In genomic region chr5:64347308-64347707, GRCh38 we compare ENCODE assay signal across 16 cellular contexts.
DNase-seq lines count a peak whose midpoint lies in the region; ATAC-seq, FAIRE-seq and TF ChIP-seq lines count a peak whose summit lies in the region.
"Had no signal": no experiment of that assay in that cellular context is flagged by ENCODE, and none has a peak within 500 bp of the region (broad histone marks: within the 10 kb centered on the region; RNA-seq: fewer than 3 reads in every experiment).

No MANE protein-coding gene starts in this region.

- peak; percentile 70 for FAIRE-seq in endometrium (lab: Jason Lieb, UNC)
- FAIRE-seq: HTR-8/SVneo had no signal

- H3K4me3 ChIP-seq in BJ (ENCODE audit: low read depth, low read length) (no peak overlapping the region), GM23338 (no peak overlapping the region), PC-3 (ENCODE audit: low read length) (no peak overlapping the region)
- H3K4me3 ChIP-seq: right lobe of liver, thoracic aorta had no signal

- H3K4me2 ChIP-seq in GM23338 (no peak overlapping the region), PC-3 (ENCODE audit: low read length) (no peak overlapping the region)

- no peak overlapping the region for H3K27ac Mint-ChIP-seq in GM23338
- H3K27ac Mint-ChIP-seq in activated naive CD4-positive, alpha-beta T cell treated with anti-CD3 and anti-CD28 coated beads, Interleukin-2, amount 10 ng/mL, durations not matched to agents 7 days and 5 days, result no peak overlapping the region
- H3K27ac Mint-ChIP-seq: activated CD4-positive, alpha-beta memory T cell treated with anti-CD3 and anti-CD28 coated beads for 36 hours had no signal

- H3K9me3 ChIP-seq in PC-3 (ENCODE audit: low read length), result no peaks in the 10 kb centered on the region
- H3K9me3 ChIP-seq: right lobe of liver had no signal

- DNase-seq in BJ (ENCODE audit: low read depth) (no peak), GM23338 (ENCODE audit: low spot score) (peak; percentile 10), PC-3 (peak; percentile 43), posterior vena cava (ENCODE audit: low spot score) (no peak), GM10266 (ENCODE audit: extremely low spot score) (no peak)
- DNase-seq in activated naive CD4-positive, alpha-beta T cell treated with anti-CD3 and anti-CD28 coated beads, Interleukin-2, amount 10 ng/mL, durations not matched to agents 7 days and 5 days, result no peak
- DNase-seq: activated CD4-positive, alpha-beta memory T cell treated with anti-CD3 and anti-CD28 coated beads for 36 hours; AML-193; NCI-H2171 treated with DMSO at 0.1 percent for 48 hours; right lobe of liver; stimulated activated CD8-positive, alpha-beta memory T cell treated with anti-CD3 and anti-CD28 coated beads, Interleukin-4, amount 100 ng/mL, for 48 hours had no signal

- H3K27me3 ChIP-seq in BJ (ENCODE audit: control insufficient read depth, insufficient read depth, low read length) (no peaks in the 10 kb centered on the region), GM23338 (ENCODE audit: insufficient read depth) (no peaks in the 10 kb centered on the region), PC-3 (ENCODE audit: low read length) (no peaks in the 10 kb centered on the region)
- H3K27me3 ChIP-seq: right lobe of liver had no signal

- H3F3A ChIP-seq in GM23338 (replicated peaks; ENCODE audit: low read depth) (no peaks in the 10 kb centered on the region), PC-3 (ENCODE audit: low read length, unreplicated experiment) (no peaks in the 10 kb centered on the region)

- peak; percentile 16; the same call in 1 of the 2 replicates for TF ChIP-seq CTCF in BJ (IDR thresholded peaks at IDR 0.05; ENCODE audit: insufficient read depth, low read depth, low read length)
- peak; percentile 34 to 52; a peak in 3 of 4 replicates for TF ChIP-seq CTCF in GM23338 (conservative IDR thresholded peaks at IDR 0.05; ENCODE audit: low read depth in 2 of 2)
- TF ChIP-seq CTCF in PC-3 (conservative IDR thresholded peaks at IDR 0.05; ENCODE audit: low read depth, low read length), result peak; percentile 49
- no peak for TF ChIP-seq CTCF in GM10266 (IDR thresholded peaks at IDR 0.05; ENCODE audit: control insufficient read depth, insufficient read depth, low read depth, missing control alignments)

- no peak for ATAC-seq in GM23338
- peak; percentile 67 for ATAC-seq in PC-3
- no peak for ATAC-seq in GM18909 (IDR thresholded peaks at IDR 0.05; ENCODE audit: poor library complexity, unreplicated experiment)
- ATAC-seq: right lobe of liver had no signal

- H3K79me2 ChIP-seq in GM23338 (replicated peaks; ENCODE audit: insufficient read depth), result no peaks in the 10 kb centered on the region
- no peaks in the 10 kb centered on the region for H3K79me2 ChIP-seq in PC-3 (ENCODE audit: low read length)

- no peaks in the 10 kb centered on the region for H3K4me1 Mint-ChIP-seq in GM23338
- no peaks in the 10 kb centered on the region for H3K4me1 Mint-ChIP-seq in activated naive CD4-positive, alpha-beta T cell treated with anti-CD3 and anti-CD28 coated beads, Interleukin-2, amount 10 ng/mL, durations not matched to agents 7 days and 5 days

- H3K27ac ChIP-seq in GM23338 (ENCODE audit: low read depth), result no peak overlapping the region
- no peak overlapping the region for H3K27ac ChIP-seq in PC-3 (ENCODE audit: low read length)
- H3K27ac ChIP-seq: epithelial cell of prostate, right lobe of liver, thoracic aorta had no signal

- no peaks in the 10 kb centered on the region for H3K4me1 ChIP-seq in GM23338 (ENCODE audit: insufficient read depth)
- no peaks in the 10 kb centered on the region for H3K4me1 ChIP-seq in PC-3 (ENCODE audit: insufficient read depth, low read length)
- H3K4me1 ChIP-seq: right lobe of liver had no signal

- no peaks in the 10 kb centered on the region for H3K9me2 ChIP-seq in GM23338 (ENCODE audit: insufficient read depth)
- H3K9me2 ChIP-seq in PC-3 (replicated peaks; ENCODE audit: low read length), result no peaks in the 10 kb centered on the region

- POLR2A ChIA-PET in BJ (lab: Charles Lee), result no interaction called here
- POLR2A ChIA-PET in PC-3 (lab: Charles Lee; ENCODE audit: unreplicated experiment), result no interaction called here

- peaks cover 6% of the 10 kb centered on the region; the same call in 2 of the 3 replicates for H3K9me3 Mint-ChIP-seq in GM23338
- H3K9me3 Mint-ChIP-seq in activated naive CD4-positive, alpha-beta T cell treated with anti-CD3 and anti-CD28 coated beads, Interleukin-2, amount 10 ng/mL, durations not matched to agents 7 days and 5 days, result no peaks in the 10 kb centered on the region

- H3K4me3 Mint-ChIP-seq in GM23338, result no peak overlapping the region
- no peak overlapping the region for H3K4me3 Mint-ChIP-seq in activated naive CD4-positive, alpha-beta T cell treated with anti-CD3 and anti-CD28 coated beads, Interleukin-2, amount 10 ng/mL, durations not matched to agents 7 days and 5 days
- H3K4me3 Mint-ChIP-seq: activated CD4-positive, alpha-beta memory T cell treated with anti-CD3 and anti-CD28 coated beads for 36 hours had no signal

- H4K20me1 ChIP-seq in GM23338 (replicated peaks; ENCODE audit: insufficient read depth) (no peaks in the 10 kb centered on the region), PC-3 (ENCODE audit: low read length) (no peaks in the 10 kb centered on the region)

- CTCF ChIA-PET in BJ (lab: Yijun Ruan, JAX), result interaction anchor here (1.0 kb wide), 1 partner anchor 265 kb away, joined by 4 read pairs; no protein-coding TSS in a partner anchor
- CTCF ChIA-PET in PC-3 (lab: Charles Lee), result interaction anchor here (0.6 to 1.1 kb wide), 5 partner anchors 77 to 265 kb away, joined by 3 to 12 read pairs (median 7); no protein-coding TSS in a partner anchor
- CTCF ChIA-PET in activated naive CD4-positive, alpha-beta T cell treated with anti-CD3 and anti-CD28 coated beads, Interleukin-2, amount 10 ng/mL, durations not matched to agents 7 days and 5 days (lab: Charles Lee), result no interaction called here

- no peaks in the 10 kb centered on the region for H3K36me3 Mint-ChIP-seq in GM23338 (ENCODE audit: low read depth)
- no peaks in the 10 kb centered on the region for H3K36me3 Mint-ChIP-seq in activated naive CD4-positive, alpha-beta T cell treated with anti-CD3 and anti-CD28 coated beads, Interleukin-2, amount 10 ng/mL, durations not matched to agents 7 days and 5 days
- H3K36me3 Mint-ChIP-seq: activated CD4-positive, alpha-beta memory T cell treated with anti-CD3 and anti-CD28 coated beads for 36 hours had no signal

- intact Hi-C loops in PC-3 (cut with micrococcal nuclease) (loop anchor here (1.0 to 5.0 kb wide), 3 partner anchors 120 to 265 kb away; partner anchors contain the start of gene RGS7BP), posterior vena cava (cut with DNase I) (no loop called here)

- H3K36me3 ChIP-seq in BJ (ENCODE audit: control insufficient read depth, insufficient read depth, low read length) (no peaks in the 10 kb centered on the region), GM23338 (ENCODE audit: insufficient read depth) (no peaks in the 10 kb centered on the region), PC-3 (ENCODE audit: low read depth, low read length) (no peaks in the 10 kb centered on the region)
- H3K36me3 ChIP-seq: right lobe of liver, thoracic aorta had no signal

- H2AFZ ChIP-seq in GM23338, result no peak overlapping the region
- H2AFZ ChIP-seq in PC-3 (ENCODE audit: low read length), result no peak overlapping the region

- H3K27me3 Mint-ChIP-seq in GM23338 (ENCODE audit: insufficient read depth, low read depth, poor library complexity), result no peaks in the 10 kb centered on the region
- no peaks in the 10 kb centered on the region for H3K27me3 Mint-ChIP-seq in activated naive CD4-positive, alpha-beta T cell treated with anti-CD3 and anti-CD28 coated beads, Interleukin-2, amount 10 ng/mL, durations not matched to agents 7 days and 5 days
- H3K27me3 Mint-ChIP-seq: activated CD4-positive, alpha-beta memory T cell treated with anti-CD3 and anti-CD28 coated beads for 36 hours had no signal

- no TSS peak for BruUV-seq in PC-3 (replicated peaks; lab: Mats Ljungman, UMichigan)

- H3K9ac ChIP-seq in PC-3 (ENCODE audit: low read length), result no peak overlapping the region

TF ChIP-seq in GM23338, 12 proteins besides CTCF, POLR2A, EP300 and RAD21 (continues in another document):
- TF ChIP-seq EZH2 (IDR thresholded peaks at IDR 0.05; ENCODE audit: low read depth, unreplicated experiment) (no peak), STAT1 (IDR thresholded peaks at IDR 0.05; ENCODE audit: unreplicated experiment) (no peak), NANOG (IDR thresholded peaks at IDR 0.05; ENCODE audit: borderline replicate concordance) (no peak), JUNB (IDR thresholded peaks at IDR 0.05; ENCODE audit: unreplicated experiment) (no peak), ZNF114 (CRISPR knock-in tag; IDR thresholded peaks at IDR 0.05) (no peak), ZNF331 (CRISPR knock-in tag; IDR thresholded peaks at IDR 0.05; ENCODE audit: low read depth) (no peak), ETS1 (IDR thresholded peaks at IDR 0.05) (no peak), POLR2AphosphoS5 (IDR thresholded peaks at IDR 0.05; ENCODE audit: low read depth) (no peak), EZH2phosphoT487 (IDR thresholded peaks at IDR 0.05; ENCODE audit: unreplicated experiment) (no peak)

Comparison
In these comparisons a context has a peak if more than half of its experiments do, and no peak if none do; other contexts are left out.
1. DNase-seq: peak in GM23338 (single experiment) and PC-3 (single experiment); none in BJ (single experiment), activated naive CD4-positive, alpha-beta T cell treated with anti-CD3 and anti-CD28 coated beads, Interleukin-2, amount 10 ng/mL, durations not matched to agents 7 days and 5 days (single experiment), posterior vena cava (single experiment) and GM10266 (single experiment).